Comparison of ENCODE assay signal across 8 cellular contexts in genomic region chr21:39348355-39349210, GRCh38. TPM values are rescaled to one million over a fixed set of nuclear protein-coding genes. Genes with fewer than 3 reads are reported as not detected.
DNase-seq lines count a peak whose midpoint lies in the region; TF ChIP-seq lines count a peak whose summit lies in the region.

HMGN1 (minus strand) TSS chr21:39349088; CDS start chr21:39348917, 171 bp downstream.

- peak; percentile 74 for DNase-seq in GM04504 (ENCODE audit: low read depth)
- peak; percentile 69 for DNase-seq in HFFc6
- peak; percentile 93 for DNase-seq in NB4 (ENCODE audit: low read depth)
- peak; percentile 86 for DNase-seq in SK-N-DZ (ENCODE audit: low spot score)
- peak; percentile 89 for DNase-seq in activated naive CD4-positive, alpha-beta T cell treated with anti-CD3 and anti-CD28 coated beads for 36 hours
- DNase-seq in globus pallidus (ENCODE audit: low spot score) = peak; percentile 82
- peak; percentile 91 for DNase-seq in osteoblast (ENCODE audit: insufficient read length, low spot score, missing footprints)
- peak; percentile 90 for DNase-seq in testis

- H3K27me3 Mint-ChIP-seq in HFFc6 (ENCODE audit: insufficient read depth) = peaks cover 7% of the 10 kb centered on the region
- H3K27me3 Mint-ChIP-seq in activated naive CD4-positive, alpha-beta T cell treated with anti-CD3 and anti-CD28 coated beads for 36 hours (ENCODE audit: low read depth) = no peaks in the 10 kb centered on the region

- H3K4me2 ChIP-seq in osteoblast (ENCODE audit: insufficient read depth, low read length) = peak within 1 kb of the TSS; percentile 96

- TF ChIP-seq CTCF in HFFc6 (IDR thresholded peaks at IDR 0.05) (no peak), NB4 (IDR thresholded peaks at IDR 0.05; ENCODE audit: low read depth, low read length) (no peak), osteoblast (IDR thresholded peaks at IDR 0.05; ENCODE audit: extremely low read depth, low read depth, low read length) (no peak), testis (IDR thresholded peaks at IDR 0.05) (no peak)

- H3K4me3 Mint-ChIP-seq in HFFc6 = peak within 1 kb of the TSS; percentile 94
- H3K4me3 Mint-ChIP-seq in activated naive CD4-positive, alpha-beta T cell treated with anti-CD3 and anti-CD28 coated beads for 36 hours = peak within 1 kb of the TSS; percentile 99

- peaks cover 34% of the 10 kb centered on the region for H4K20me1 ChIP-seq in osteoblast (ENCODE audit: insufficient read depth, low read length)

- H3K4me1 ChIP-seq in osteoblast (ENCODE audit: insufficient read depth, low read length) = peaks cover 11% of the 10 kb centered on the region
- peaks cover 20% of the 10 kb centered on the region for H3K4me1 ChIP-seq in testis

- H3K27me3 ChIP-seq in osteoblast (ENCODE audit: insufficient read depth, low read length) (no peaks in the 10 kb centered on the region), testis (no peaks in the 10 kb centered on the region)

- peaks cover 29% of the 10 kb centered on the region for H3K36me3 Mint-ChIP-seq in HFFc6 (ENCODE audit: low read depth)
- peaks cover 30% of the 10 kb centered on the region for H3K36me3 Mint-ChIP-seq in activated naive CD4-positive, alpha-beta T cell treated with anti-CD3 and anti-CD28 coated beads for 36 hours (ENCODE audit: low read depth)

- intact Hi-C loops in activated naive CD4-positive, alpha-beta T cell treated with anti-CD3 and anti-CD28 coated beads for 36 hours (cut with micrococcal nuclease) = loop anchor here (1.0 kb wide), 7 partner anchors 32 to 581 kb away; partner anchors contain the start of genes ETS2, LCA5L and PSMG1
- intact Hi-C loops in testis (cut with DNase I; ENCODE audit: low total_unique reads) = no loop called here

- H3K27ac ChIP-seq in osteoblast (ENCODE audit: low read depth, low read length) (peak within 1 kb of the TSS; percentile 76), testis (peak within 1 kb of the TSS; percentile 97 to 98)

- H3K4me3 ChIP-seq in NB4 (ENCODE audit: low read depth, low read length) (peak within 1 kb of the TSS; percentile 98), osteoblast (ENCODE audit: insufficient read depth, low read length) (peak within 1 kb of the TSS; percentile 95), testis (peak within 1 kb of the TSS; percentile 82 to 85)

- H3K36me3 ChIP-seq in osteoblast (ENCODE audit: insufficient read depth, low read length) (peaks cover 26% of the 10 kb centered on the region), testis (ENCODE audit: low read depth, missing control alignments) (no peaks in the 10 kb centered on the region)

- TF ChIP-seq POLR2A in NB4 (IDR thresholded peaks at IDR 0.05; ENCODE audit: extremely low read depth, insufficient read length) (peak; percentile 58), testis (IDR thresholded peaks at IDR 0.05) (no peak)

- no peaks in the 10 kb centered on the region for H3K9me3 Mint-ChIP-seq in HFFc6
- H3K9me3 Mint-ChIP-seq in activated naive CD4-positive, alpha-beta T cell treated with anti-CD3 and anti-CD28 coated beads for 36 hours = no peaks in the 10 kb centered on the region

- WGBS in testis, 2 donors = 1 to 2% methylated on average over 13 to 69 of the region's 116 CpGs

- H3K27ac Mint-ChIP-seq in HFFc6 = peak within 1 kb of the TSS; percentile 86
- H3K27ac Mint-ChIP-seq in activated naive CD4-positive, alpha-beta T cell treated with anti-CD3 and anti-CD28 coated beads for 36 hours = peak within 1 kb of the TSS; percentile 99

- CTCF ChIA-PET in activated naive CD4-positive, alpha-beta T cell treated with anti-CD3 and anti-CD28 coated beads for 36 hours (lab: Charles Lee) = interaction anchor here (0.6 to 2.1 kb wide), 6 partner anchors 31 to 329 kb away, joined by 3 to 8 read pairs (median 4); partner anchors contain the start of gene PSMG1

- peaks cover 37% of the 10 kb centered on the region for H3K79me2 ChIP-seq in osteoblast (ENCODE audit: insufficient read depth, low read length)

- H2AFZ ChIP-seq in osteoblast (ENCODE audit: low read length) = peak within 1 kb of the TSS; percentile 92

- H3K9me3 ChIP-seq in osteoblast (ENCODE audit: low read depth, low read length) = no peaks in the 10 kb centered on the region
- H3K9me3 ChIP-seq in testis = no peaks in the 10 kb centered on the region

- H3K4me1 Mint-ChIP-seq in HFFc6 (ENCODE audit: low read depth) = peaks cover 39% of the 10 kb centered on the region
- H3K4me1 Mint-ChIP-seq in activated naive CD4-positive, alpha-beta T cell treated with anti-CD3 and anti-CD28 coated beads for 36 hours (ENCODE audit: low read depth) = peaks cover 33% of the 10 kb centered on the region

RNA-seq across cellular contexts. Expression of gene HMGN1, which starts in this region (rescaled TPM):
- 100 to 1,000 TPM; 177 to 229 (median 202) TPM for total RNA-seq in HFFc6 (2021; fragmentation: NEBNext Ultra II Directional; extraction: Animal tissue kit (Norgen Biotek cat#: 25700))
- polyA plus RNA-seq in SK-N-DZ (2014; cell fraction: cytosol; rRNA removed) = 481 and 505 TPM in 2 replicates
- polyA plus RNA-seq in SK-N-DZ (2014; cell fraction: nucleus; rRNA removed) = 596 and 634 TPM in 2 replicates
- total RNA-seq in activated naive CD4-positive, alpha-beta T cell treated with anti-CD3 and anti-CD28 coated beads for 36 hours = 100 to 1,000 TPM; 527 to 529 TPM
- total RNA-seq in osteoblast (130 and 154 TPM in 2 replicates), testis (100 to 1,000 TPM; 162 to 177 TPM)
- polyA plus RNA-seq in testis (ENCODE audit: insufficient read depth, low read depth, low replicate concordance) = 203 TPM

Comparison
In these comparisons a context has a peak if more than half of its experiments do, and no peak if none do; other contexts are left out.
1. Peak in every context shown above with its lines: DNase-seq, H3K4me3 ChIP-seq and H3K27ac ChIP-seq.